Comparison of ENCODE assay signal across 1 cellular context in the genomic region with DNA sequence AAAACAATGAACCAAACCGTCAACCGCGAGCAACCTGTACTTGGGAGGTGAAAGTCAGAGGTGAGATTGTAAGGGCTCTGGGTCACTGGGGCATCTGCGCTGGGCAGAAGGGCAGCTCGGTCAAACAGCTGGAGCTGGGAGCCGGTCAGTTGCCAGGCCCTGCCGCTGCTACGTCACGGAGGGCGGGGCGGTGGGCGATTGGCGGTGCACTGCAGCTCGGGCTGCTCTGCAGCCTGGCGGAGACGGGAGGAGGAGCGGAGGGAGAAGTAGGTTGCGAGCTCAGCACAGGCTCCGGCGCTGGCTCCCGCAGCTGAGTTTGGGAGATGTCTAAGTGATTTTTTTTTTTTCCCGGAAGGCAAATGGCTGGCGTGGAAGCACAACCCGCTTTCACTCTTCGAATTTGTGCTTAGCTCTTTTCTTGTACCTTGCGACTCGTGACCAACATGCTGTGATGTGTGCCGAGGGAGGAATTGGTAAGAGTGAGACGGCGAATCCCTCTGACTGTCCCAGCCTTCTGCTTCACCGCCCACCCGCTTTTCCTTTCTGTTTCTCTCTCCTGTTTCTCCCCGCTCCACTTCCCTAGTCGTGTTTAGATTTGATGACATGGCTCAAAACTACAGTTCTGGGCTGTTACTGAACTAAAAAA.
TF ChIP-seq lines count a peak whose summit lies in the region.

A gene (plus strand): TSS at position 229 of the 646 bp plus-strand sequence. CDS start 27,266 bp downstream, outside the sequence.

TF ChIP-seq in HepG2, 621 proteins besides CTCF, POLR2A, EP300 and RAD21 (continued from another document and continues in another):
- TF ChIP-seq, protein P1, sequence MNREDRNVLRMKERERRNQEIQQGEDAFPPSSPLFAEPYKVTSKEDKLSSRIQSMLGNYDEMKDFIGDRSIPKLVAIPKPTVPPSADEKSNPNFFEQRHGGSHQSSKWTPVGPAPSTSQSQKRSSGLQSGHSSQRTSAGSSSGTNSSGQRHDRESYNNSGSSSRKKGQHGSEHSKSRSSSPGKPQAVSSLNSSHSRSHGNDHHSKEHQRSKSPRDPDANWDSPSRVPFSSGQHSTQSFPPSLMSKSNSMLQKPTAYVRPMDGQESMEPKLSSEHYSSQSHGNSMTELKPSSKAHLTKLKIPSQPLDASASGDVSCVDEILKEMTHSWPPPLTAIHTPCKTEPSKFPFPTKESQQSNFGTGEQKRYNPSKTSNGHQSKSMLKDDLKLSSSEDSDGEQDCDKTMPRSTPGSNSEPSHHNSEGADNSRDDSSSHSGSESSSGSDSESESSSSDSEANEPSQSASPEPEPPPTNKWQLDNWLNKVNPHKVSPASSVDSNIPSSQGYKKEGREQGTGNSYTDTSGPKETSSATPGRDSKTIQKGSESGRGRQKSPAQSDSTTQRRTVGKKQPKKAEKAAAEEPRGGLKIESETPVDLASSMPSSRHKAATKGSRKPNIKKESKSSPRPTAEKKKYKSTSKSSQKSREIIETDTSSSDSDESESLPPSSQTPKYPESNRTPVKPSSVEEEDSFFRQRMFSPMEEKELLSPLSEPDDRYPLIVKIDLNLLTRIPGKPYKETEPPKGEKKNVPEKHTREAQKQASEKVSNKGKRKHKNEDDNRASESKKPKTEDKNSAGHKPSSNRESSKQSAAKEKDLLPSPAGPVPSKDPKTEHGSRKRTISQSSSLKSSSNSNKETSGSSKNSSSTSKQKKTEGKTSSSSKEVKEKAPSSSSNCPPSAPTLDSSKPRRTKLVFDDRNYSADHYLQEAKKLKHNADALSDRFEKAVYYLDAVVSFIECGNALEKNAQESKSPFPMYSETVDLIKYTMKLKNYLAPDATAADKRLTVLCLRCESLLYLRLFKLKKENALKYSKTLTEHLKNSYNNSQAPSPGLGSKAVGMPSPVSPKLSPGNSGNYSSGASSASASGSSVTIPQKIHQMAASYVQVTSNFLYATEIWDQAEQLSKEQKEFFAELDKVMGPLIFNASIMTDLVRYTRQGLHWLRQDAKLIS (CRISPR knock-in tag; IDR thresholded peaks at IDR 0.05): no peak
- TF ChIP-seq, protein P2, sequence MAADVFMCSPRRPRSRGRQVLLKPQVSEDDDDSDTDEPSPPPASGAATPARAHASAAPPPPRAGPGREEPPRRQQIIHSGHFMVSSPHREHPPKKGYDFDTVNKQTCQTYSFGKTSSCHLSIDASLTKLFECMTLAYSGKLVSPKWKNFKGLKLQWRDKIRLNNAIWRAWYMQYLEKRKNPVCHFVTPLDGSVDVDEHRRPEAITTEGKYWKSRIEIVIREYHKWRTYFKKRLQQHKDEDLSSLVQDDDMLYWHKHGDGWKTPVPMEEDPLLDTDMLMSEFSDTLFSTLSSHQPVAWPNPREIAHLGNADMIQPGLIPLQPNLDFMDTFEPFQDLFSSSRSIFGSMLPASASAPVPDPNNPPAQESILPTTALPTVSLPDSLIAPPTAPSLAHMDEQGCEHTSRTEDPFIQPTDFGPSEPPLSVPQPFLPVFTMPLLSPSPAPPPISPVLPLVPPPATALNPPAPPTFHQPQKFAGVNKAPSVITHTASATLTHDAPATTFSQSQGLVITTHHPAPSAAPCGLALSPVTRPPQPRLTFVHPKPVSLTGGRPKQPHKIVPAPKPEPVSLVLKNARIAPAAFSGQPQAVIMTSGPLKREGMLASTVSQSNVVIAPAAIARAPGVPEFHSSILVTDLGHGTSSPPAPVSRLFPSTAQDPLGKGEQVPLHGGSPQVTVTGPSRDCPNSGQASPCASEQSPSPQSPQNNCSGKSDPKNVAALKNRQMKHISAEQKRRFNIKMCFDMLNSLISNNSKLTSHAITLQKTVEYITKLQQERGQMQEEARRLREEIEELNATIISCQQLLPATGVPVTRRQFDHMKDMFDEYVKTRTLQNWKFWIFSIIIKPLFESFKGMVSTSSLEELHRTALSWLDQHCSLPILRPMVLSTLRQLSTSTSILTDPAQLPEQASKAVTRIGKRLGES (CRISPR knock-in tag; IDR thresholded peaks at IDR 0.05; ENCODE audit: borderline replicate concordance): no peak
- TF ChIP-seq RARA (CRISPR knock-in tag; IDR thresholded peaks at IDR 0.05) (peak; percentile 68), PAF1 (CRISPR knock-in tag; IDR thresholded peaks at IDR 0.05) (no peak), ZSCAN21 (CRISPR knock-in tag; IDR thresholded peaks at IDR 0.05; ENCODE audit: borderline replicate concordance) (no peak), RXRB (CRISPR knock-in tag; IDR thresholded peaks at IDR 0.05; ENCODE audit: borderline replicate concordance) (0 out of 2 replicates have a peak, but pooled peaks have one; percentile 42), LCORL (IDR thresholded peaks at IDR 0.05) (no peak), LCORL (CRISPR knock-in tag; IDR thresholded peaks at IDR 0.05) (peak; percentile 52; the same call in 1 of the 2 replicates), ZBTB3 (CRISPR knock-in tag; IDR thresholded peaks at IDR 0.05; ENCODE audit: borderline replicate concordance, low read depth) (no peak), ZC3H13 (CRISPR knock-in tag; IDR thresholded peaks at IDR 0.05) (no peak), ZNF558 (CRISPR knock-in tag; IDR thresholded peaks at IDR 0.05; ENCODE audit: borderline replicate concordance) (no peak), ZNF329 (CRISPR knock-in tag; IDR thresholded peaks at IDR 0.05; ENCODE audit: low read depth) (no peak), MTF2 (CRISPR knock-in tag; IDR thresholded peaks at IDR 0.05; ENCODE audit: borderline replicate concordance) (no peak), ZNF878 (CRISPR knock-in tag; IDR thresholded peaks at IDR 0.05) (0 out of 2 replicates have a peak, but pooled peaks have one; percentile 16), NFE2L2 (IDR thresholded peaks at IDR 0.05; ENCODE audit: low read length) (no peak), PAWR (CRISPR knock-in tag; IDR thresholded peaks at IDR 0.05; ENCODE audit: borderline replicate concordance) (no peak), ZFX (CRISPR knock-in tag; IDR thresholded peaks at IDR 0.05; ENCODE audit: low read depth) (peak; percentile 59), TCF7L2 (IDR thresholded peaks at IDR 0.05; ENCODE audit: low read depth, low read length) (no peak), ZNF629 (CRISPR knock-in tag; conservative IDR thresholded peaks at IDR 0.05) (no peak), GFI1 (CRISPR knock-in tag; IDR thresholded peaks at IDR 0.05; ENCODE audit: borderline replicate concordance) (no peak), U2AF2 (IDR thresholded peaks at IDR 0.05; ENCODE audit: low read depth, low read length) (no peak), ZFP1 (CRISPR knock-in tag; IDR thresholded peaks at IDR 0.05) (no peak)
- TF ChIP-seq, protein P3, sequence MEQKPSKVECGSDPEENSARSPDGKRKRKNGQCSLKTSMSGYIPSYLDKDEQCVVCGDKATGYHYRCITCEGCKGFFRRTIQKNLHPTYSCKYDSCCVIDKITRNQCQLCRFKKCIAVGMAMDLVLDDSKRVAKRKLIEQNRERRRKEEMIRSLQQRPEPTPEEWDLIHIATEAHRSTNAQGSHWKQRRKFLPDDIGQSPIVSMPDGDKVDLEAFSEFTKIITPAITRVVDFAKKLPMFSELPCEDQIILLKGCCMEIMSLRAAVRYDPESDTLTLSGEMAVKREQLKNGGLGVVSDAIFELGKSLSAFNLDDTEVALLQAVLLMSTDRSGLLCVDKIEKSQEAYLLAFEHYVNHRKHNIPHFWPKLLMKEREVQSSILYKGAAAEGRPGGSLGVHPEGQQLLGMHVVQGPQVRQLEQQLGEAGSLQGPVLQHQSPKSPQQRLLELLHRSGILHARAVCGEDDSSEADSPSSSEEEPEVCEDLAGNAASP (CRISPR knock-in tag; IDR thresholded peaks at IDR 0.05; ENCODE audit: borderline replicate concordance): peak; percentile 43
- TF ChIP-seq, protein P4, sequence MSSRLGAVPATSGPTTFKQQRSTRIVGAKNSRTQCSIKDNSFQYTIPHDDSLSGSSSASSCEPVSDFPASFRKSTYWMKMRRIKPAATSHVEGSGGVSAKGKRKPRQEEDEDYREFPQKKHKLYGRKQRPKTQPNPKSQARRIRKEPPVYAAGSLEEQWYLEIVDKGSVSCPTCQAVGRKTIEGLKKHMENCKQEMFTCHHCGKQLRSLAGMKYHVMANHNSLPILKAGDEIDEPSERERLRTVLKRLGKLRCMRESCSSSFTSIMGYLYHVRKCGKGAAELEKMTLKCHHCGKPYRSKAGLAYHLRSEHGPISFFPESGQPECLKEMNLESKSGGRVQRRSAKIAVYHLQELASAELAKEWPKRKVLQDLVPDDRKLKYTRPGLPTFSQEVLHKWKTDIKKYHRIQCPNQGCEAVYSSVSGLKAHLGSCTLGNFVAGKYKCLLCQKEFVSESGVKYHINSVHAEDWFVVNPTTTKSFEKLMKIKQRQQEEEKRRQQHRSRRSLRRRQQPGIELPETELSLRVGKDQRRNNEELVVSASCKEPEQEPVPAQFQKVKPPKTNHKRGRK (CRISPR knock-in tag; IDR thresholded peaks at IDR 0.05): no peak
- TF ChIP-seq, protein P5, sequence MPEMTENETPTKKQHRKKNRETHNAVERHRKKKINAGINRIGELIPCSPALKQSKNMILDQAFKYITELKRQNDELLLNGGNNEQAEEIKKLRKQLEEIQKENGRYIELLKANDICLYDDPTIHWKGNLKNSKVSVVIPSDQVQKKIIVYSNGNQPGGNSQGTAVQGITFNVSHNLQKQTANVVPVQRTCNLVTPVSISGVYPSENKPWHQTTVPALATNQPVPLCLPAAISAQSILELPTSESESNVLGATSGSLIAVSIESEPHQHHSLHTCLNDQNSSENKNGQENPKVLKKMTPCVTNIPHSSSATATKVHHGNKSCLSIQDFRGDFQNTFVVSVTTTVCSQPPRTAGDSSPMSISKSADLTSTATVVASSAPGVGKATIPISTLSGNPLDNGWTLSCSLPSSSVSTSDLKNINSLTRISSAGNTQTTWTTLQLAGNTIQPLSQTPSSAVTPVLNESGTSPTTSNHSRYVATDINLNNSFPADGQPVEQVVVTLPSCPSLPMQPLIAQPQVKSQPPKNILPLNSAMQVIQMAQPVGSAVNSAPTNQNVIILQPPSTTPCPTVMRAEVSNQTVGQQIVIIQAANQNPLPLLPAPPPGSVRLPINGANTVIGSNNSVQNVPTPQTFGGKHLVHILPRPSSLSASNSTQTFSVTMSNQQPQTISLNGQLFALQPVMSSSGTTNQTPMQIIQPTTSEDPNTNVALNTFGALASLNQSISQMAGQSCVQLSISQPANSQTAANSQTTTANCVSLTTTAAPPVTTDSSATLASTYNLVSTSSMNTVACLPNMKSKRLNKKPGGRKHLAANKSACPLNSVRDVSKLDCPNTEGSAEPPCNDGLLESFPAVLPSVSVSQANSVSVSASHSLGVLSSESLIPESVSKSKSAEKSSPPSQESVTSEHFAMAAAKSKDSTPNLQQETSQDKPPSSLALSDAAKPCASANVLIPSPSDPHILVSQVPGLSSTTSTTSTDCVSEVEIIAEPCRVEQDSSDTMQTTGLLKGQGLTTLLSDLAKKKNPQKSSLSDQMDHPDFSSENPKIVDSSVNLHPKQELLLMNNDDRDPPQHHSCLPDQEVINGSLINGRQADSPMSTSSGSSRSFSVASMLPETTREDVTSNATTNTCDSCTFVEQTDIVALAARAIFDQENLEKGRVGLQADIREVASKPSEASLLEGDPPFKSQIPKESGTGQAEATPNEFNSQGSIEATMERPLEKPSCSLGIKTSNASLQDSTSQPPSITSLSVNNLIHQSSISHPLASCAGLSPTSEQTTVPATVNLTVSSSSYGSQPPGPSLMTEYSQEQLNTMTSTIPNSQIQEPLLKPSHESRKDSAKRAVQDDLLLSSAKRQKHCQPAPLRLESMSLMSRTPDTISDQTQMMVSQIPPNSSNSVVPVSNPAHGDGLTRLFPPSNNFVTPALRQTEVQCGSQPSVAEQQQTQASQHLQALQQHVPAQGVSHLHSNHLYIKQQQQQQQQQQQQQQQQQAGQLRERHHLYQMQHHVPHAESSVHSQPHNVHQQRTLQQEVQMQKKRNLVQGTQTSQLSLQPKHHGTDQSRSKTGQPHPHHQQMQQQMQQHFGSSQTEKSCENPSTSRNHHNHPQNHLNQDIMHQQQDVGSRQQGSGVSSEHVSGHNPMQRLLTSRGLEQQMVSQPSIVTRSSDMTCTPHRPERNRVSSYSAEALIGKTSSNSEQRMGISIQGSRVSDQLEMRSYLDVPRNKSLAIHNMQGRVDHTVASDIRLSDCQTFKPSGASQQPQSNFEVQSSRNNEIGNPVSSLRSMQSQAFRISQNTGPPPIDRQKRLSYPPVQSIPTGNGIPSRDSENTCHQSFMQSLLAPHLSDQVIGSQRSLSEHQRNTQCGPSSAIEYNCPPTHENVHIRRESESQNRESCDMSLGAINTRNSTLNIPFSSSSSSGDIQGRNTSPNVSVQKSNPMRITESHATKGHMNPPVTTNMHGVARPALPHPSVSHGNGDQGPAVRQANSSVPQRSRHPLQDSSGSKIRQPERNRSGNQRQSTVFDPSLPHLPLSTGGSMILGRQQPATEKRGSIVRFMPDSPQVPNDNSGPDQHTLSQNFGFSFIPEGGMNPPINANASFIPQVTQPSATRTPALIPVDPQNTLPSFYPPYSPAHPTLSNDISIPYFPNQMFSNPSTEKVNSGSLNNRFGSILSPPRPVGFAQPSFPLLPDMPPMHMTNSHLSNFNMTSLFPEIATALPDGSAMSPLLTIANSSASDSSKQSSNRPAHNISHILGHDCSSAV (CRISPR knock-in tag; IDR thresholded peaks at IDR 0.05; ENCODE audit: borderline replicate concordance): no peak
- TF ChIP-seq, protein P6, sequence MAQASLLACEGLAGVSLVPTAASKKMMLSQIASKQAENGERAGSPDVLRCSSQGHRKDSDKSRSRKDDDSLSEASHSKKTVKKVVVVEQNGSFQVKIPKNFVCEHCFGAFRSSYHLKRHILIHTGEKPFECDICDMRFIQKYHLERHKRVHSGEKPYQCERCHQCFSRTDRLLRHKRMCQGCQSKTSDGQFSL (CRISPR knock-in tag; IDR thresholded peaks at IDR 0.05): no peak
- TF ChIP-seq, protein P7, sequence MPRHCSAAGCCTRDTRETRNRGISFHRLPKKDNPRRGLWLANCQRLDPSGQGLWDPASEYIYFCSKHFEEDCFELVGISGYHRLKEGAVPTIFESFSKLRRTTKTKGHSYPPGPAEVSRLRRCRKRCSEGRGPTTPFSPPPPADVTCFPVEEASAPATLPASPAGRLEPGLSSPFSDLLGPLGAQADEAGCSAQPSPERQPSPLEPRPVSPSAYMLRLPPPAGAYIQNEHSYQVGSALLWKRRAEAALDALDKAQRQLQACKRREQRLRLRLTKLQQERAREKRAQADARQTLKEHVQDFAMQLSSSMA (CRISPR knock-in tag; IDR thresholded peaks at IDR 0.05): no peak
- TF ChIP-seq, protein P8, sequence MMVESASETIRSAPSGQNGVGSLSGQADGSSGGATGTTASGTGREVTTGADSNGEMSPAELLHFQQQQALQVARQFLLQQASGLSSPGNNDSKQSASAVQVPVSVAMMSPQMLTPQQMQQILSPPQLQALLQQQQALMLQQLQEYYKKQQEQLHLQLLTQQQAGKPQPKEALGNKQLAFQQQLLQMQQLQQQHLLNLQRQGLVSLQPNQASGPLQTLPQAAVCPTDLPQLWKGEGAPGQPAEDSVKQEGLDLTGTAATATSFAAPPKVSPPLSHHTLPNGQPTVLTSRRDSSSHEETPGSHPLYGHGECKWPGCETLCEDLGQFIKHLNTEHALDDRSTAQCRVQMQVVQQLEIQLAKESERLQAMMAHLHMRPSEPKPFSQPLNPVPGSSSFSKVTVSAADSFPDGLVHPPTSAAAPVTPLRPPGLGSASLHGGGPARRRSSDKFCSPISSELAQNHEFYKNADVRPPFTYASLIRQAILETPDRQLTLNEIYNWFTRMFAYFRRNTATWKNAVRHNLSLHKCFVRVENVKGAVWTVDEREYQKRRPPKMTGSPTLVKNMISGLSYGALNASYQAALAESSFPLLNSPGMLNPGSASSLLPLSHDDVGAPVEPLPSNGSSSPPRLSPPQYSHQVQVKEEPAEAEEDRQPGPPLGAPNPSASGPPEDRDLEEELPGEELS (CRISPR knock-in tag; IDR thresholded peaks at IDR 0.05): peak; percentile 40; the same call in 1 of the 2 replicates
- TF ChIP-seq, protein P9, sequence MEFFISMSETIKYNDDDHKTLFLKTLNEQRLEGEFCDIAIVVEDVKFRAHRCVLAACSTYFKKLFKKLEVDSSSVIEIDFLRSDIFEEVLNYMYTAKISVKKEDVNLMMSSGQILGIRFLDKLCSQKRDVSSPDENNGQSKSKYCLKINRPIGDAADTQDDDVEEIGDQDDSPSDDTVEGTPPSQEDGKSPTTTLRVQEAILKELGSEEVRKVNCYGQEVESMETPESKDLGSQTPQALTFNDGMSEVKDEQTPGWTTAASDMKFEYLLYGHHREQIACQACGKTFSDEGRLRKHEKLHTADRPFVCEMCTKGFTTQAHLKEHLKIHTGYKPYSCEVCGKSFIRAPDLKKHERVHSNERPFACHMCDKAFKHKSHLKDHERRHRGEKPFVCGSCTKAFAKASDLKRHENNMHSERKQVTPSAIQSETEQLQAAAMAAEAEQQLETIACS (CRISPR knock-in tag; IDR thresholded peaks at IDR 0.05): no peak
